In genomic region chr21:38293765-38294164, GRCh38 we compare ENCODE assay signal across 21 cellular contexts. TPM values are rescaled to one million over a fixed set of nuclear protein-coding genes. Genes with fewer than 3 reads are reported as not detected.
DNase-seq lines count a peak whose midpoint lies in the region; ATAC-seq, FAIRE-seq and TF ChIP-seq lines count a peak whose summit lies in the region.
"Had no signal": no experiment of that assay in that cellular context is flagged by ENCODE, and none has a peak within 500 bp of the region (broad histone marks: within the 10 kb centered on the region; RNA-seq: fewer than 3 reads in every experiment).

No MANE protein-coding gene starts in this region.

- H3K4me3 ChIP-seq in kidney (ENCODE audit: low read length in 2 of 2): no peak overlapping the region
- H3K4me3 ChIP-seq: lung had no signal

- CTCF ChIA-PET in T-cell (lab: Charles Lee): interaction anchor here in 1 of 2 donors (0.6 to 1.4 kb wide), 4 partner anchors 10 to 74 kb away, joined by 3 to 5 read pairs (median 4); no protein-coding TSS in a partner anchor

- H3K9ac ChIP-seq in kidney (ENCODE audit: low read length in 2 of 2): no peak overlapping the region
- H3K9ac ChIP-seq: KMS-11 had no signal

- POLR2A ChIA-PET in T-cell (lab: Charles Lee): interaction anchor here in 1 of 2 donors (0.6 kb wide), 1 partner anchor 17 kb away, joined by 3 read pairs; no protein-coding TSS in a partner anchor

- H3K4me1 ChIP-seq in kidney (ENCODE audit: control insufficient read depth in 1 of 2, insufficient read depth in 1 of 2, low read depth in 1 of 2, low read length in 2 of 2): peaks cover 21 to 31% of the 10 kb centered on the region in 2 donors

- H3K36me3 ChIP-seq in kidney (ENCODE audit: control insufficient read depth in 1 of 2, insufficient read depth in 2 of 2, low read length in 2 of 2): peaks cover 3 to 34% of the 10 kb centered on the region in 2 donors

- intact Hi-C loops in CD14-positive monocyte (cut with micrococcal nuclease) (no loop called here), kidney (cut with DNase I) (no loop called here)

- peak overlapping the region; percentile 42 to 99 (median 68) for H3K27ac Mint-ChIP-seq in CD14-positive monocyte
- peak overlapping the region; percentile 65 to 80 for H3K27ac Mint-ChIP-seq in T-cell
- H3K27ac Mint-ChIP-seq in neural crest cell (ENCODE audit: unreplicated experiment): peak overlapping the region; percentile 24
- H3K27ac Mint-ChIP-seq: activated T-helper 1 cell treated with anti-CD3 and anti-CD28 coated beads, Interleukin-12 subunit alpha, Interleukin-12 subunit beta, Interleukin-2, Interleukin-4 antibody, amounts not matched to agents 30 ng/mL and 10 ng/mL and 1 ng/mL, durations not matched to agents 14 hours and 24 hours and 36 hours; natural killer cell treated with Interleukin-12 subunit alpha and Interleukin-12 subunit beta and Interleukin-15 and Interleukin-18, amount 100 ng/mL, for 72 hours; stimulated activated naive CD8-positive, alpha-beta T cell treated with anti-CD3 and anti-CD28 coated beads, Interleukin-15, Interleukin-2, amounts not matched to agents 100 ng/mL and 50 ng/mL, for 24 hours had no signal

- H3K4me3 Mint-ChIP-seq in CD14-positive monocyte: no peak overlapping the region
- H3K4me3 Mint-ChIP-seq in T-cell: peak overlapping the region in 1 of 3 donors; percentile 55
- no peak overlapping the region for H3K4me3 Mint-ChIP-seq in neural crest cell
- H3K4me3 Mint-ChIP-seq: activated T-helper 1 cell treated with anti-CD3 and anti-CD28 coated beads, Interleukin-12 subunit alpha, Interleukin-12 subunit beta, Interleukin-2, Interleukin-4 antibody, amounts not matched to agents 30 ng/mL and 10 ng/mL and 1 ng/mL, durations not matched to agents 14 hours and 24 hours and 36 hours; natural killer cell treated with Interleukin-12 subunit alpha and Interleukin-12 subunit beta and Interleukin-15 and Interleukin-18, amount 100 ng/mL, for 72 hours; stimulated activated naive CD8-positive, alpha-beta T cell treated with anti-CD3 and anti-CD28 coated beads, Interleukin-15, Interleukin-2, amounts not matched to agents 100 ng/mL and 50 ng/mL, for 24 hours had no signal

- ATAC-seq in T-cell (replicated peaks in 1 of 4) (no peak), GM21723 (IDR thresholded peaks at IDR 0.05; ENCODE audit: unreplicated experiment) (no peak), GM21447 (IDR thresholded peaks at IDR 0.05; ENCODE audit: unreplicated experiment) (no peak)
- ATAC-seq: natural killer cell treated with Interleukin-12 subunit alpha and Interleukin-12 subunit beta and Interleukin-15 and Interleukin-18, amount 100 ng/mL, for 72 hours had no signal

- H3K36me3 Mint-ChIP-seq in CD14-positive monocyte: peaks cover 10% of the 10 kb centered on the region in 2 donors
- H3K36me3 Mint-ChIP-seq in T-cell: no peaks in the 10 kb centered on the region
- H3K36me3 Mint-ChIP-seq in neural crest cell (ENCODE audit: low read depth): no peaks in the 10 kb centered on the region
- H3K36me3 Mint-ChIP-seq: natural killer cell treated with Interleukin-12 subunit alpha and Interleukin-12 subunit beta and Interleukin-15 and Interleukin-18, amount 100 ng/mL, for 72 hours had no signal

- TF ChIP-seq CTCF in CD14-positive monocyte (IDR thresholded peaks at IDR 0.05): no peak
- TF ChIP-seq CTCF in kidney (IDR thresholded peaks at IDR 0.05; ENCODE audit: borderline replicate concordance, extremely low read depth, insufficient read depth): no peak
- no peak for TF ChIP-seq CTCF in neural crest cell (conservative IDR thresholded peaks at IDR 0.05)

- peak overlapping the region; percentile 63 to 74 for H3K27ac ChIP-seq in kidney (ENCODE audit: low read depth in 2 of 2, low read length in 2 of 2)
- H3K27ac ChIP-seq: KMS-11 had no signal

- DNase-seq in CD14-positive monocyte (ENCODE audit: low spot score) (no peak), T-cell (no peak), kidney (no peak), neural crest cell (ENCODE audit: low read depth, low spot score) (peak; percentile 53), hypothalamus (lab: John Stamatoyannopoulos, UW) (no peak), DMS53 (lab: John Stamatoyannopoulos, UW) (no peak)
- DNase-seq: activated CD4-positive, CD25-positive, alpha-beta regulatory T cell; COR-L47; erythroblast; NCI-H1092 treated with DMSO at 0.1 percent for 48 hours; NCI-H524; Right ventricle myocardium superior had no signal

- H3K27me3 Mint-ChIP-seq in CD14-positive monocyte (ENCODE audit: low read depth in 3 of 3) (peaks cover 0 to 2% (median 0%) of the 10 kb centered on the region in 3 donors), T-cell (peaks cover 0 to 3% of the 10 kb centered on the region in 2 donors), neural crest cell (ENCODE audit: low read depth) (no peaks in the 10 kb centered on the region)

- H3K9me3 ChIP-seq in kidney (ENCODE audit: control insufficient read depth in 1 of 2, low read length in 2 of 2): no peaks in the 10 kb centered on the region

- H3K9me3 Mint-ChIP-seq in CD14-positive monocyte (peaks cover 0 to 2% (median 0%) of the 10 kb centered on the region in 7 donors), T-cell (no peaks in the 10 kb centered on the region), neural crest cell (no peaks in the 10 kb centered on the region)
- H3K9me3 Mint-ChIP-seq: activated T-helper 1 cell treated with anti-CD3 and anti-CD28 coated beads, Interleukin-12 subunit alpha, Interleukin-12 subunit beta, Interleukin-2, Interleukin-4 antibody, amounts not matched to agents 30 ng/mL and 10 ng/mL and 1 ng/mL, durations not matched to agents 14 hours and 24 hours and 36 hours; natural killer cell treated with Interleukin-12 subunit alpha and Interleukin-12 subunit beta and Interleukin-15 and Interleukin-18, amount 100 ng/mL, for 72 hours; stimulated activated naive CD8-positive, alpha-beta T cell treated with anti-CD3 and anti-CD28 coated beads, Interleukin-15, Interleukin-2, amounts not matched to agents 100 ng/mL and 50 ng/mL, for 24 hours had no signal

- H3K4me1 Mint-ChIP-seq in CD14-positive monocyte (peaks cover 90% of the 10 kb centered on the region), T-cell (peaks cover 35 to 44% (median 39%) of the 10 kb centered on the region in 3 donors), neural crest cell (peaks cover 43% of the 10 kb centered on the region)

- no peak for FAIRE-seq in kidney (lab: Jason Lieb, UNC)
- FAIRE-seq: bronchial epithelial cell, urothelium cell line had no signal

RNA-seq across cellular contexts. Expression of gene KCNJ15, which starts 37.0 kb away (rescaled TPM):
- 1 to 10 TPM; 4.5 to 8.0 TPM for polyA plus RNA-seq in CD14-positive monocyte
- total RNA-seq in T-cell: under 1 TPM; 0.09 to 0.66 (median 0.43) TPM
- total RNA-seq in kidney: 142 TPM
- polyA plus RNA-seq in kidney (ENCODE audit: insufficient read depth, low read depth, low replicate concordance): 102 TPM
- total RNA-seq in neural crest cell: 0.23 and 0.40 TPM in 2 replicates
- total RNA-seq: natural killer cell treated with Interleukin-12 subunit alpha and Interleukin-12 subunit beta and Interleukin-15 and Interleukin-18, amount 100 ng/mL, for 72 hours had no signal

Comparison
In these comparisons a context has a peak if more than half of its experiments do, and no peak if none do; other contexts are left out.
1. RNA of gene KCNJ15, which starts 37.0 kb away (total RNA-seq): 142 TPM in kidney (single experiment); 0.09 to 0.66 TPM in T-cell and 0.23 to 0.40 TPM in neural crest cell; every median in the first group is over 10 times any median in the second.
2. Peak in every context shown above with its lines, with median percentiles within 50 percentile points of each other: H3K27ac Mint-ChIP-seq.